Comparison of ENCODE assay signal across 1 cellular context in the genomic region with DNA sequence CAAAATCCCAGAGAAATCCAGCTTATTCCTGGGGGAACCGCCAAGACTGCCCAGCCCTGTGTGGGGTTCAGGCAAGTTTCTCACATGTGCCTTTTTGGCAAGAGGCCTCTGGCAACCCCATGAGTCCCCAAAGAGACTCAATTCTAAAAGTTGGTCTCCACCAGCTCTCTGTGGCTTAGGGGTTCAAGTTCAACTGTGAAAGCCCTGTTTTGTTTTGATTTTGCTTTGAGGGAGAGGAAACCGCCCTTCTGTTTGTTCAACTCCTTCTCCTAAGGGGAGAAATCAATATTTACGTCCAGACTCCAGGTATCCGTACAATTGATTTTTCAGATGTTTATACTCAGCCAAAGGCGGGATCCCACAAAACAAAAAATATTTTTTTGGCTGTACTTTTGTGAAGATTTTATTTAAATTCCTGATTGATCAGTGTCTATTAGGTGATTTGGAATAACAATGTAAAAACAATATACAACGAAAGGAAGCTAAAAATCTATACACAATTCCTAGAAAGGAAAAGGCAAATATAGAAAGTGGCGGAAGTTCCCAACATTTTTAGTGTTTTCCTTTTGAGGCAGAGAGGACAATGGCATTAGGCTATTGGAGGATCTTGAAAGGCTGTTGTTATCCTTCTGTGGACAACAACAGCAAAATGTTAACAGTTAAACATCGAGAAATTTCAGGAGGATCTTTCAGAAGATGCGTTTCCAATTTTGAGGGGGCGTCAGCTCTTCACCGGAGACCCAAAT.
TF ChIP-seq lines count a peak whose summit lies in the region.

No MANE protein-coding gene starts in this region.

TF ChIP-seq in HepG2, 621 proteins besides CTCF, POLR2A, EP300 and RAD21 (continued from another document and continues in another):
- TF ChIP-seq, protein P1, sequence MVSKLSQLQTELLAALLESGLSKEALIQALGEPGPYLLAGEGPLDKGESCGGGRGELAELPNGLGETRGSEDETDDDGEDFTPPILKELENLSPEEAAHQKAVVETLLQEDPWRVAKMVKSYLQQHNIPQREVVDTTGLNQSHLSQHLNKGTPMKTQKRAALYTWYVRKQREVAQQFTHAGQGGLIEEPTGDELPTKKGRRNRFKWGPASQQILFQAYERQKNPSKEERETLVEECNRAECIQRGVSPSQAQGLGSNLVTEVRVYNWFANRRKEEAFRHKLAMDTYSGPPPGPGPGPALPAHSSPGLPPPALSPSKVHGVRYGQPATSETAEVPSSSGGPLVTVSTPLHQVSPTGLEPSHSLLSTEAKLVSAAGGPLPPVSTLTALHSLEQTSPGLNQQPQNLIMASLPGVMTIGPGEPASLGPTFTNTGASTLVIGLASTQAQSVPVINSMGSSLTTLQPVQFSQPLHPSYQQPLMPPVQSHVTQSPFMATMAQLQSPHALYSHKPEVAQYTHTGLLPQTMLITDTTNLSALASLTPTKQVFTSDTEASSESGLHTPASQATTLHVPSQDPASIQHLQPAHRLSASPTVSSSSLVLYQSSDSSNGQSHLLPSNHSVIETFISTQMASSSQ (IDR thresholded peaks at IDR 0.05; ENCODE audit: low read depth): no peak
- TF ChIP-seq, protein P1 (CRISPR knock-in tag; IDR thresholded peaks at IDR 0.05; ENCODE audit: borderline replicate concordance): no peak
- TF ChIP-seq CHD4 (IDR thresholded peaks at IDR 0.05; ENCODE audit: borderline replicate concordance, low read length) (peak; percentile 94; the same call in 1 of the 2 replicates), PPARG (CRISPR knock-in tag; conservative IDR thresholded peaks at IDR 0.05) (peak; percentile 51), SRSF4 (IDR thresholded peaks at IDR 0.05; ENCODE audit: low read depth, low read length, poor library complexity, severe bottlenecking) (no peak), ZFY (CRISPR knock-in tag; IDR thresholded peaks at IDR 0.05) (no peak), RXRB (CRISPR knock-in tag; IDR thresholded peaks at IDR 0.05; ENCODE audit: borderline replicate concordance) (peak; percentile 96), KDM5A (IDR thresholded peaks at IDR 0.05; ENCODE audit: borderline replicate concordance, low read length) (peak; percentile 69; the same call in 1 of the 2 replicates), KLF6 (CRISPR knock-in tag; IDR thresholded peaks at IDR 0.05) (0 out of 2 replicates have a peak, but pooled peaks have one; percentile 45), CREM (IDR thresholded peaks at IDR 0.05) (peak; percentile 83; the same call in 1 of the 2 replicates), CREM (CRISPR knock-in tag; IDR thresholded peaks at IDR 0.05) (no peak), TEAD3 (CRISPR knock-in tag; optimal IDR thresholded peaks at IDR 0.05; ENCODE audit: borderline replicate concordance) (peak; percentile 64), DMAP1 (CRISPR knock-in tag; IDR thresholded peaks at IDR 0.05) (0 out of 2 replicates have a peak, but pooled peaks have one; percentile 4), ETV5 (CRISPR knock-in tag; IDR thresholded peaks at IDR 0.05; ENCODE audit: borderline replicate concordance) (peak; percentile 67; the same call in 1 of the 2 replicates), NR2F6 (IDR thresholded peaks at IDR 0.05) (peak; percentile 72), NR2F6 (CRISPR knock-in tag; IDR thresholded peaks at IDR 0.05) (peak; percentile 54; the same call in 1 of the 2 replicates), ZNF703 (CRISPR knock-in tag; IDR thresholded peaks at IDR 0.05; ENCODE audit: borderline replicate concordance) (peak; percentile 67), KAT2B (IDR thresholded peaks at IDR 0.05; ENCODE audit: borderline replicate concordance, low read depth, low read length) (peak; percentile 98)
- TF ChIP-seq, protein P2, sequence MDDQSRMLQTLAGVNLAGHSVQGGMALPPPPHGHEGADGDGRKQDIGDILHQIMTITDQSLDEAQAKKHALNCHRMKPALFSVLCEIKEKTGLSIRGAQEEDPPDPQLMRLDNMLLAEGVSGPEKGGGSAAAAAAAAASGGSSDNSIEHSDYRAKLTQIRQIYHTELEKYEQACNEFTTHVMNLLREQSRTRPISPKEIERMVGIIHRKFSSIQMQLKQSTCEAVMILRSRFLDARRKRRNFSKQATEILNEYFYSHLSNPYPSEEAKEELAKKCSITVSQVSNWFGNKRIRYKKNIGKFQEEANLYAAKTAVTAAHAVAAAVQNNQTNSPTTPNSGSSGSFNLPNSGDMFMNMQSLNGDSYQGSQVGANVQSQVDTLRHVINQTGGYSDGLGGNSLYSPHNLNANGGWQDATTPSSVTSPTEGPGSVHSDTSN (CRISPR knock-in tag; IDR thresholded peaks at IDR 0.05; ENCODE audit: borderline replicate concordance): no peak
- TF ChIP-seq, protein P3, sequence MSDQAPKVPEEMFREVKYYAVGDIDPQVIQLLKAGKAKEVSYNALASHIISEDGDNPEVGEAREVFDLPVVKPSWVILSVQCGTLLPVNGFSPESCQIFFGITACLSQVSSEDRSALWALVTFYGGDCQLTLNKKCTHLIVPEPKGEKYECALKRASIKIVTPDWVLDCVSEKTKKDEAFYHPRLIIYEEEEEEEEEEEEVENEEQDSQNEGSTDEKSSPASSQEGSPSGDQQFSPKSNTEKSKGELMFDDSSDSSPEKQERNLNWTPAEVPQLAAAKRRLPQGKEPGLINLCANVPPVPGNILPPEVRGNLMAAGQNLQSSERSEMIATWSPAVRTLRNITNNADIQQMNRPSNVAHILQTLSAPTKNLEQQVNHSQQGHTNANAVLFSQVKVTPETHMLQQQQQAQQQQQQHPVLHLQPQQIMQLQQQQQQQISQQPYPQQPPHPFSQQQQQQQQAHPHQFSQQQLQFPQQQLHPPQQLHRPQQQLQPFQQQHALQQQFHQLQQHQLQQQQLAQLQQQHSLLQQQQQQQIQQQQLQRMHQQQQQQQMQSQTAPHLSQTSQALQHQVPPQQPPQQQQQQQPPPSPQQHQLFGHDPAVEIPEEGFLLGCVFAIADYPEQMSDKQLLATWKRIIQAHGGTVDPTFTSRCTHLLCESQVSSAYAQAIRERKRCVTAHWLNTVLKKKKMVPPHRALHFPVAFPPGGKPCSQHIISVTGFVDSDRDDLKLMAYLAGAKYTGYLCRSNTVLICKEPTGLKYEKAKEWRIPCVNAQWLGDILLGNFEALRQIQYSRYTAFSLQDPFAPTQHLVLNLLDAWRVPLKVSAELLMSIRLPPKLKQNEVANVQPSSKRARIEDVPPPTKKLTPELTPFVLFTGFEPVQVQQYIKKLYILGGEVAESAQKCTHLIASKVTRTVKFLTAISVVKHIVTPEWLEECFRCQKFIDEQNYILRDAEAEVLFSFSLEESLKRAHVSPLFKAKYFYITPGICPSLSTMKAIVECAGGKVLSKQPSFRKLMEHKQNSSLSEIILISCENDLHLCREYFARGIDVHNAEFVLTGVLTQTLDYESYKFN (CRISPR knock-in tag; conservative IDR thresholded peaks at IDR 0.05): peak; percentile 77
- TF ChIP-seq, protein P4, sequence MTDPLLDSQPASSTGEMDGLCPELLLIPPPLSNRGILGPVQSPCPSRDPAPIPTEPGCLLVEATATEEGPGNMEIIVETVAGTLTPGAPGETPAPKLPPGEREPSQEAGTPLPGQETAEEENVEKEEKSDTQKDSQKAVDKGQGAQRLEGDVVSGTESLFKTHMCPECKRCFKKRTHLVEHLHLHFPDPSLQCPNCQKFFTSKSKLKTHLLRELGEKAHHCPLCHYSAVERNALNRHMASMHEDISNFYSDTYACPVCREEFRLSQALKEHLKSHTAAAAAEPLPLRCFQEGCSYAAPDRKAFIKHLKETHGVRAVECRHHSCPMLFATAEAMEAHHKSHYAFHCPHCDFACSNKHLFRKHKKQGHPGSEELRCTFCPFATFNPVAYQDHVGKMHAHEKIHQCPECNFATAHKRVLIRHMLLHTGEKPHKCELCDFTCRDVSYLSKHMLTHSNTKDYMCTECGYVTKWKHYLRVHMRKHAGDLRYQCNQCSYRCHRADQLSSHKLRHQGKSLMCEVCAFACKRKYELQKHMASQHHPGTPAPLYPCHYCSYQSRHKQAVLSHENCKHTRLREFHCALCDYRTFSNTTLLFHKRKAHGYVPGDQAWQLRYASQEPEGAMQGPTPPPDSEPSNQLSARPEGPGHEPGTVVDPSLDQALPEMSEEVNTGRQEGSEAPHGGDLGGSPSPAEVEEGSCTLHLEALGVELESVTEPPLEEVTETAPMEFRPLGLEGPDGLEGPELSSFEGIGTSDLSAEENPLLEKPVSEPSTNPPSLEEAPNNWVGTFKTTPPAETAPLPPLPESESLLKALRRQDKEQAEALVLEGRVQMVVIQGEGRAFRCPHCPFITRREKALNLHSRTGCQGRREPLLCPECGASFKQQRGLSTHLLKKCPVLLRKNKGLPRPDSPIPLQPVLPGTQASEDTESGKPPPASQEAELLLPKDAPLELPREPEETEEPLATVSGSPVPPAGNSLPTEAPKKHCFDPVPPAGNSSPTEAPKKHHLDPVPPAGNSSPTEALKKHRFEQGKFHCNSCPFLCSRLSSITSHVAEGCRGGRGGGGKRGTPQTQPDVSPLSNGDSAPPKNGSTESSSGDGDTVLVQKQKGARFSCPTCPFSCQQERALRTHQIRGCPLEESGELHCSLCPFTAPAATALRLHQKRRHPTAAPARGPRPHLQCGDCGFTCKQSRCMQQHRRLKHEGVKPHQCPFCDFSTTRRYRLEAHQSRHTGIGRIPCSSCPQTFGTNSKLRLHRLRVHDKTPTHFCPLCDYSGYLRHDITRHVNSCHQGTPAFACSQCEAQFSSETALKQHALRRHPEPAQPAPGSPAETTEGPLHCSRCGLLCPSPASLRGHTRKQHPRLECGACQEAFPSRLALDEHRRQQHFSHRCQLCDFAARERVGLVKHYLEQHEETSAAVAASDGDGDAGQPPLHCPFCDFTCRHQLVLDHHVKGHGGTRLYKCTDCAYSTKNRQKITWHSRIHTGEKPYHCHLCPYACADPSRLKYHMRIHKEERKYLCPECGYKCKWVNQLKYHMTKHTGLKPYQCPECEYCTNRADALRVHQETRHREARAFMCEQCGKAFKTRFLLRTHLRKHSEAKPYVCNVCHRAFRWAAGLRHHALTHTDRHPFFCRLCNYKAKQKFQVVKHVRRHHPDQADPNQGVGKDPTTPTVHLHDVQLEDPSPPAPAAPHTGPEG (CRISPR knock-in tag; IDR thresholded peaks at IDR 0.05): 0 out of 2 replicates have a peak, but pooled peaks have one; percentile 59
- TF ChIP-seq, protein P5, sequence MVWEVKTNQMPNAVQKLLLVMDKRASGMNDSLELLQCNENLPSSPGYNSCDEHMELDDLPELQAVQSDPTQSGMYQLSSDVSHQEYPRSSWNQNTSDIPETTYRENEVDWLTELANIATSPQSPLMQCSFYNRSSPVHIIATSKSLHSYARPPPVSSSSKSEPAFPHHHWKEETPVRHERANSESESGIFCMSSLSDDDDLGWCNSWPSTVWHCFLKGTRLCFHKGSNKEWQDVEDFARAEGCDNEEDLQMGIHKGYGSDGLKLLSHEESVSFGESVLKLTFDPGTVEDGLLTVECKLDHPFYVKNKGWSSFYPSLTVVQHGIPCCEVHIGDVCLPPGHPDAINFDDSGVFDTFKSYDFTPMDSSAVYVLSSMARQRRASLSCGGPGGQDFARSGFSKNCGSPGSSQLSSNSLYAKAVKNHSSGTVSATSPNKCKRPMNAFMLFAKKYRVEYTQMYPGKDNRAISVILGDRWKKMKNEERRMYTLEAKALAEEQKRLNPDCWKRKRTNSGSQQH (CRISPR knock-in tag; IDR thresholded peaks at IDR 0.05; ENCODE audit: low read depth): 0 out of 2 replicates have a peak, but pooled peaks have one; percentile 52
- TF ChIP-seq, protein P6, sequence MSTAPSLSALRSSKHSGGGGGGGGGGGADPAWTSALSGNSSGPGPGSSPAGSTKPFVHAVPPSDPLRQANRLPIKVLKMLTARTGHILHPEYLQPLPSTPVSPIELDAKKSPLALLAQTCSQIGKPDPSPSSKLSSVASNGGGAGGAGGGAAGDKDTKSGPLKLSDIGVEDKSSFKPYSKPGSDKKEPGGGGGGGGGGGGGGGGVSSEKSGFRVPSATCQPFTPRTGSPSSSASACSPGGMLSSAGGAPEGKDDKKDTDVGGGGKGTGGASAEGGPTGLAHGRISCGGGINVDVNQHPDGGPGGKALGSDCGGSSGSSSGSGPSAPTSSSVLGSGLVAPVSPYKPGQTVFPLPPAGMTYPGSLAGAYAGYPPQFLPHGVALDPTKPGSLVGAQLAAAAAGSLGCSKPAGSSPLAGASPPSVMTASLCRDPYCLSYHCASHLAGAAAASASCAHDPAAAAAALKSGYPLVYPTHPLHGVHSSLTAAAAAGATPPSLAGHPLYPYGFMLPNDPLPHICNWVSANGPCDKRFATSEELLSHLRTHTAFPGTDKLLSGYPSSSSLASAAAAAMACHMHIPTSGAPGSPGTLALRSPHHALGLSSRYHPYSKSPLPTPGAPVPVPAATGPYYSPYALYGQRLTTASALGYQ (CRISPR knock-in tag; IDR thresholded peaks at IDR 0.05): peak; percentile 85
